17 cellular contexts compared by ENCODE assay signal in genomic region chr5:102834438-102834964, GRCh38.
"Had no signal": no experiment of that assay in that cellular context is flagged by ENCODE, and none has a peak within 500 bp of the region (broad histone marks: within the 10 kb centered on the region; RNA-seq: fewer than 3 reads in every experiment).

No MANE protein-coding gene starts in this region.

- H3K27ac Mint-ChIP-seq: activated B cell treated with CpG ODN at 0.5 μM for 24 hours; activated CD8-positive, alpha-beta T cell treated with anti-CD3 and anti-CD28 coated beads for 36 hours; activated naive CD8-positive, alpha-beta T cell treated with anti-CD3 and anti-CD28 coated beads, Interleukin-2, amount 50 U/mL, for 24 hours; activated T-helper 1 cell treated with anti-CD3 and anti-CD28 coated beads, Interleukin-12 subunit alpha, Interleukin-12 subunit beta, Interleukin-2, Interleukin-4 antibody, amounts not matched to agents 30 ng/mL and 10 ng/mL and 1 ng/mL, durations not matched to agents 14 hours and 24 hours and 36 hours; effector memory CD8-positive, alpha-beta T cell; stimulated activated naive CD8-positive, alpha-beta T cell treated with anti-CD3 and anti-CD28 coated beads, Interleukin-15, amount 100 ng/mL, for 72 hours; T-helper 1 cell treated with Interleukin-12 subunit alpha and Interleukin-12 subunit beta and Interleukin-4 antibody, amounts not matched to agents 30 μg/mL and 1 μg/mL, for 36 hours had no signal

- H3K27ac ChIP-seq: ascending aorta, foreskin keratinocyte, testis, upper lobe of right lung had no signal

- H3K9me3 Mint-ChIP-seq: activated B cell treated with CpG ODN at 0.5 μM for 24 hours; activated CD8-positive, alpha-beta T cell treated with anti-CD3 and anti-CD28 coated beads for 36 hours; activated naive CD8-positive, alpha-beta T cell treated with anti-CD3 and anti-CD28 coated beads, Interleukin-2, amount 50 U/mL, for 24 hours; activated T-helper 1 cell treated with anti-CD3 and anti-CD28 coated beads, Interleukin-12 subunit alpha, Interleukin-12 subunit beta, Interleukin-2, Interleukin-4 antibody, amounts not matched to agents 30 ng/mL and 10 ng/mL and 1 ng/mL, durations not matched to agents 14 hours and 24 hours and 36 hours; effector memory CD8-positive, alpha-beta T cell; stimulated activated naive CD8-positive, alpha-beta T cell treated with anti-CD3 and anti-CD28 coated beads, Interleukin-15, amount 100 ng/mL, for 72 hours; T-helper 1 cell treated with Interleukin-12 subunit alpha and Interleukin-12 subunit beta and Interleukin-4 antibody, amounts not matched to agents 30 μg/mL and 1 μg/mL, for 36 hours had no signal

- H3K27me3 ChIP-seq: ascending aorta, foreskin keratinocyte, testis, upper lobe of right lung had no signal

- H3K36me3 ChIP-seq: ascending aorta, upper lobe of right lung had no signal

- ATAC-seq: activated CD8-positive, alpha-beta T cell treated with anti-CD3 and anti-CD28 coated beads for 36 hours; activated naive CD8-positive, alpha-beta T cell treated with anti-CD3 and anti-CD28 coated beads, Interleukin-2, amount 50 U/mL, for 24 hours; effector memory CD8-positive, alpha-beta T cell; foreskin keratinocyte; sciatic nerve; stimulated activated naive CD8-positive, alpha-beta T cell treated with anti-CD3 and anti-CD28 coated beads, Interleukin-15, amount 100 ng/mL, for 72 hours; upper lobe of right lung had no signal

- H3K4me3 Mint-ChIP-seq: activated B cell treated with CpG ODN at 0.5 μM for 24 hours; activated CD8-positive, alpha-beta T cell treated with anti-CD3 and anti-CD28 coated beads for 36 hours; activated naive CD8-positive, alpha-beta T cell treated with anti-CD3 and anti-CD28 coated beads, Interleukin-2, amount 50 U/mL, for 24 hours; activated T-helper 1 cell treated with anti-CD3 and anti-CD28 coated beads, Interleukin-12 subunit alpha, Interleukin-12 subunit beta, Interleukin-2, Interleukin-4 antibody, amounts not matched to agents 30 ng/mL and 10 ng/mL and 1 ng/mL, durations not matched to agents 14 hours and 24 hours and 36 hours; effector memory CD8-positive, alpha-beta T cell; neural crest cell; stimulated activated naive CD8-positive, alpha-beta T cell treated with anti-CD3 and anti-CD28 coated beads, Interleukin-15, amount 100 ng/mL, for 72 hours; T-helper 1 cell treated with Interleukin-12 subunit alpha and Interleukin-12 subunit beta and Interleukin-4 antibody, amounts not matched to agents 30 μg/mL and 1 μg/mL, for 36 hours had no signal

- FAIRE-seq: bronchial epithelial cell had no signal

- H3K27me3 Mint-ChIP-seq: activated CD8-positive, alpha-beta T cell treated with anti-CD3 and anti-CD28 coated beads for 36 hours; activated naive CD8-positive, alpha-beta T cell treated with anti-CD3 and anti-CD28 coated beads, Interleukin-2, amount 50 U/mL, for 24 hours; effector memory CD8-positive, alpha-beta T cell; stimulated activated naive CD8-positive, alpha-beta T cell treated with anti-CD3 and anti-CD28 coated beads, Interleukin-15, amount 100 ng/mL, for 72 hours had no signal

- DNase-seq: activated B cell treated with CpG ODN at 0.5 μM for 24 hours; activated CD4-positive, alpha-beta T cell treated with anti-CD3 and anti-CD28 coated beads for 48 hours; activated CD8-positive, alpha-beta memory T cell treated with anti-CD3 and anti-CD28 coated beads, Interleukin-2, amount 50 U/mL, for 4 hours; activated CD8-positive, alpha-beta T cell treated with anti-CD3 and anti-CD28 coated beads for 36 hours; activated naive CD8-positive, alpha-beta T cell treated with anti-CD3 and anti-CD28 coated beads, Interleukin-2, amount 50 U/mL, for 24 hours; dermis blood vessel endothelial cell; effector memory CD8-positive, alpha-beta T cell; foreskin keratinocyte; stimulated activated naive CD8-positive, alpha-beta T cell treated with anti-CD3 and anti-CD28 coated beads, Interleukin-15, amount 100 ng/mL, for 72 hours; testis; upper lobe of right lung had no signal

- H3K9me3 ChIP-seq: ascending aorta, testis, upper lobe of right lung had no signal

- H3K4me3 ChIP-seq: ascending aorta, testis, upper lobe of right lung had no signal

- H3K4me1 ChIP-seq: testis, upper lobe of right lung had no signal

- H3K4me1 Mint-ChIP-seq: activated B cell treated with CpG ODN at 0.5 μM for 24 hours had no signal
